Comparison of ENCODE assay signal across 8 cellular contexts in genomic region chr9:116687074-116687761, GRCh38. TPM values are rescaled to one million over a fixed set of nuclear protein-coding genes. Genes with fewer than 3 reads are reported as not detected.
DNase-seq lines count a peak whose midpoint lies in the region; ATAC-seq lines count a peak whose summit lies in the region.

Gene TRIM32 (plus strand): TSS chr9:116687305. CDS start chr9:116697743, 10,438 bp downstream.

- ATAC-seq in GM21515 (IDR thresholded peaks at IDR 0.05; ENCODE audit: unreplicated experiment) (peak; percentile 99), esophagus mucosa (peak; percentile 98)

- peaks cover 14% of the 10 kb centered on the region for H3K36me3 Mint-ChIP-seq in activated T-cell treated with anti-CD3 and anti-CD28 coated beads, Interleukin-2, amount 50 U/mL, for 24 hours (ENCODE audit: low read depth)

- H3K4me1 ChIP-seq in HUES64 (ENCODE audit: insufficient read depth, low read length) (peaks cover 12% of the 10 kb centered on the region), mucosa of stomach (ENCODE audit: control insufficient read depth, insufficient read depth, low read length) (peaks cover 22% of the 10 kb centered on the region)

- no peaks in the 10 kb centered on the region for H3K27me3 Mint-ChIP-seq in activated T-cell treated with anti-CD3 and anti-CD28 coated beads, Interleukin-2, amount 50 U/mL, for 24 hours

- H3K27me3 ChIP-seq in HUES64 (ENCODE audit: insufficient read depth, low read length) (no peaks in the 10 kb centered on the region; the same call in 1 of the 2 replicates), mucosa of stomach (ENCODE audit: control insufficient read depth, insufficient read depth, low read length) (no peaks in the 10 kb centered on the region)

- H3K27ac Mint-ChIP-seq in activated T-cell treated with anti-CD3 and anti-CD28 coated beads, Interleukin-2, amount 50 U/mL, for 24 hours = peak within 1 kb of the TSS; percentile 78

- H3K9me3 ChIP-seq in HUES64 (ENCODE audit: insufficient read depth, low read depth, low read length) = peaks cover 12% of the 10 kb centered on the region; the same call in 1 of the 2 replicates
- H3K9me3 ChIP-seq in mucosa of stomach (ENCODE audit: control insufficient read depth, low read length) = no peaks in the 10 kb centered on the region

- peak within 1 kb of the TSS; percentile 88 for H3K4me3 Mint-ChIP-seq in activated T-cell treated with anti-CD3 and anti-CD28 coated beads, Interleukin-2, amount 50 U/mL, for 24 hours

- H3K27ac ChIP-seq in HUES64 (ENCODE audit: low read depth, low read length) = peak within 1 kb of the TSS; percentile 41

- H3K9me3 Mint-ChIP-seq in activated T-cell treated with anti-CD3 and anti-CD28 coated beads, Interleukin-2, amount 50 U/mL, for 24 hours = peaks cover 2% of the 10 kb centered on the region

- peak within 1 kb of the TSS; percentile 78 for H3K9ac ChIP-seq in HUES64 (ENCODE audit: low read depth, low read length)
- peak within 1 kb of the TSS; percentile 70 for H3K9ac ChIP-seq in mucosa of stomach (ENCODE audit: low read length)

- peak within 1 kb of the TSS; percentile 76 for H3K4me3 ChIP-seq in HUES64 (ENCODE audit: low read length)
- H3K4me3 ChIP-seq in mucosa of stomach (ENCODE audit: low read length) = peak within 1 kb of the TSS; percentile 83

- DNase-seq in DMS 273 (lab: John Stamatoyannopoulos, UW; ENCODE audit: unreplicated experiment) (peak; percentile 95), OCI-M1 (lab: John Stamatoyannopoulos, UW) (peak; percentile 92)
- DNase-seq in activated T-cell treated with anti-CD3 and anti-CD28 coated beads, Interleukin-2, amount 50 U/mL, for 24 hours = peak; percentile 99
- DNase-seq in stimulated activated CD8-positive, alpha-beta memory T cell treated with anti-CD3 and anti-CD28 coated beads, Interleukin-7, amount 100 ng/mL, for 1 hour (ENCODE audit: low read depth in 2 of 2) = peak; percentile 84 to 92

- under 1% methylated on average over 54 of the region's 54 CpGs for WGBS in HUES64

- peaks cover 64% of the 10 kb centered on the region for H3K4me1 Mint-ChIP-seq in activated T-cell treated with anti-CD3 and anti-CD28 coated beads, Interleukin-2, amount 50 U/mL, for 24 hours (ENCODE audit: low read depth)

- H3K36me3 ChIP-seq in HUES64 (ENCODE audit: insufficient read depth, low read length) = no peaks in the 10 kb centered on the region
- H3K36me3 ChIP-seq in mucosa of stomach (ENCODE audit: control insufficient read depth, insufficient read depth, low read length) = no peaks in the 10 kb centered on the region

RNA-seq across cellular contexts. Expression of gene TRIM32, which starts in this region (rescaled TPM):
- polyA plus RNA-seq in HUES64 (2013, experiment 1 of 2) = 11.4 TPM
- polyA plus RNA-seq in HUES64 (2013, experiment 2 of 2) = 12.9 TPM
- 10.6 TPM for total RNA-seq in esophagus mucosa

Comparison
In these comparisons a context has a peak if more than half of its experiments do, and no peak if none do; other contexts are left out.
1. Peak in every context shown above with its lines: DNase-seq, ATAC-seq, H3K4me3 ChIP-seq and H3K27ac ChIP-seq.